ENCODE assay signal across 1 cellular context in genomic region chrX:154517101-154517781, GRCh38.
TF ChIP-seq lines count a peak whose summit lies in the region.

No MANE protein-coding gene starts in this region.

TF ChIP-seq in HepG2, 621 proteins besides CTCF, POLR2A, EP300 and RAD21 (continued from another document and continues in another):
- no peak for TF ChIP-seq E2F2 (CRISPR knock-in tag; IDR thresholded peaks at IDR 0.05; ENCODE audit: borderline replicate concordance)
- TF ChIP-seq HMGXB3 (CRISPR knock-in tag; IDR thresholded peaks at IDR 0.05; ENCODE audit: borderline replicate concordance) = 0 out of 2 replicates have a peak, but pooled peaks have one; percentile 41
- no peak for TF ChIP-seq WIZ (CRISPR knock-in tag; IDR thresholded peaks at IDR 0.05)
- no peak for TF ChIP-seq IKZF1 (IDR thresholded peaks at IDR 0.05)
- no peak for TF ChIP-seq ZNF607 (CRISPR knock-in tag; IDR thresholded peaks at IDR 0.05; ENCODE audit: borderline replicate concordance)
- no peak for TF ChIP-seq ZNF7 (CRISPR knock-in tag; IDR thresholded peaks at IDR 0.05)
- no peak for TF ChIP-seq ZBTB38 (CRISPR knock-in tag; IDR thresholded peaks at IDR 0.05)
- no peak for TF ChIP-seq REPIN1 (CRISPR knock-in tag; IDR thresholded peaks at IDR 0.05; ENCODE audit: borderline replicate concordance, low read depth)
- TF ChIP-seq ZBTB26 (CRISPR knock-in tag; IDR thresholded peaks at IDR 0.05; ENCODE audit: borderline replicate concordance) = peak; percentile 50; the same call in 1 of the 2 replicates
- peak; percentile 47; the same call in 1 of the 2 replicates for TF ChIP-seq TGIF2 (CRISPR knock-in tag; IDR thresholded peaks at IDR 0.05)
- TF ChIP-seq ZNF318 (CRISPR knock-in tag; IDR thresholded peaks at IDR 0.05) = no peak
- TF ChIP-seq HDAC6 (IDR thresholded peaks at IDR 0.05; ENCODE audit: low read depth, low read length) = no peak
- TF ChIP-seq ATF6 (CRISPR knock-in tag; conservative IDR thresholded peaks at IDR 0.05) = no peak
- no peak for TF ChIP-seq SRSF1 (optimal IDR thresholded peaks at IDR 0.05; ENCODE audit: low read depth, low read length)
- no peak for TF ChIP-seq JARID2 (CRISPR knock-in tag; IDR thresholded peaks at IDR 0.05; ENCODE audit: insufficient replicate concordance)
- peak; percentile 12; the same call in 1 of the 2 replicates for TF ChIP-seq HOXA3 (CRISPR knock-in tag; IDR thresholded peaks at IDR 0.05)
- TF ChIP-seq PREB (CRISPR knock-in tag; IDR thresholded peaks at IDR 0.05) = no peak
- TF ChIP-seq MBD4 (IDR thresholded peaks at IDR 0.05; ENCODE audit: borderline replicate concordance, low read length) = no peak
- TF ChIP-seq FOSL1 (CRISPR knock-in tag; IDR thresholded peaks at IDR 0.05; ENCODE audit: borderline replicate concordance) = no peak
- no peak for TF ChIP-seq ZNF121 (CRISPR knock-in tag; IDR thresholded peaks at IDR 0.05)
- TF ChIP-seq ZNF672 (CRISPR knock-in tag; IDR thresholded peaks at IDR 0.05) = no peak
- no peak for TF ChIP-seq ZBED4 (CRISPR knock-in tag; IDR thresholded peaks at IDR 0.05; ENCODE audit: borderline replicate concordance)
- TF ChIP-seq ZNF484 (CRISPR knock-in tag; IDR thresholded peaks at IDR 0.05; ENCODE audit: borderline replicate concordance, low read depth) = no peak
- no peak for TF ChIP-seq NFATC3 (CRISPR knock-in tag; IDR thresholded peaks at IDR 0.05)
- no peak for TF ChIP-seq TCF7 (IDR thresholded peaks at IDR 0.05; ENCODE audit: low read depth)
- TF ChIP-seq SAFB2 (CRISPR knock-in tag; IDR thresholded peaks at IDR 0.05; ENCODE audit: borderline replicate concordance, low read depth) = no peak
- TF ChIP-seq SUZ12 (IDR thresholded peaks at IDR 0.05; ENCODE audit: low read depth, low read length) = no peak
- TF ChIP-seq ZBTB8A (CRISPR knock-in tag; IDR thresholded peaks at IDR 0.05; ENCODE audit: borderline replicate concordance, low read depth) = no peak
- no peak for TF ChIP-seq SP1 (IDR thresholded peaks at IDR 0.05)
- TF ChIP-seq SP1 (CRISPR knock-in tag; IDR thresholded peaks at IDR 0.05) = no peak
- TF ChIP-seq MTA1 (CRISPR knock-in tag; IDR thresholded peaks at IDR 0.05; ENCODE audit: borderline replicate concordance) = no peak
- TF ChIP-seq ZNF891 (CRISPR knock-in tag; IDR thresholded peaks at IDR 0.05) = no peak
- TF ChIP-seq TEF (CRISPR knock-in tag; IDR thresholded peaks at IDR 0.05) = no peak
- no peak for TF ChIP-seq ZBTB7B (CRISPR knock-in tag; IDR thresholded peaks at IDR 0.05)
- TF ChIP-seq NFRKB (IDR thresholded peaks at IDR 0.05) = no peak
- TF ChIP-seq ZNF3 (CRISPR knock-in tag; IDR thresholded peaks at IDR 0.05) = no peak
- no peak for TF ChIP-seq ZNF180 (CRISPR knock-in tag; IDR thresholded peaks at IDR 0.05; ENCODE audit: borderline replicate concordance, low read depth)
- no peak for TF ChIP-seq TCF7L2 (IDR thresholded peaks at IDR 0.05; ENCODE audit: low read depth, low read length)
- no peak for TF ChIP-seq ZNF556 (CRISPR knock-in tag; IDR thresholded peaks at IDR 0.05; ENCODE audit: borderline replicate concordance)
